8 cellular contexts compared by ENCODE assay signal in genomic region chr1:152459596-152460528, GRCh38. TPM values are rescaled to one million over a fixed set of nuclear protein-coding genes. Genes with fewer than 3 reads are reported as not detected.
DNase-seq lines count a peak whose midpoint lies in the region; ATAC-seq and TF ChIP-seq lines count a peak whose summit lies in the region.

No MANE protein-coding gene starts in this region.

- no peak overlapping the region for H3K27ac ChIP-seq in 22Rv1
- no peak overlapping the region for H3K27ac ChIP-seq in colonic mucosa
- no peak overlapping the region for H3K27ac ChIP-seq in mesendoderm (ENCODE audit: low read depth, low read length)

- intact Hi-C loops in colonic mucosa (cut with DNase I) = loop anchor here (5.0 kb wide), 2 partner anchors 273 to 408 kb away; no protein-coding TSS in a partner anchor

- no peak overlapping the region for H3K4me2 ChIP-seq in mesendoderm (ENCODE audit: low read length)

- H2BK15ac ChIP-seq in mesendoderm (replicated peaks; ENCODE audit: low read depth) = no peak overlapping the region

- H4K5ac ChIP-seq in mesendoderm (ENCODE audit: low read length) = no peak overlapping the region

- H3K56ac ChIP-seq in mesendoderm (ENCODE audit: low read length) = no peak overlapping the region

- H3K9ac ChIP-seq in colonic mucosa (ENCODE audit: low read depth in 2 of 2, low read length in 2 of 2) = no peak overlapping the region
- H3K9ac ChIP-seq in mesendoderm (ENCODE audit: low read length) = no peak overlapping the region

- H4K8ac ChIP-seq in mesendoderm (ENCODE audit: low read depth, low read length) = no peak overlapping the region

- H3K18ac ChIP-seq in mesendoderm (ENCODE audit: low read length) = no peak overlapping the region

- H3K27me3 ChIP-seq in colonic mucosa (no peaks in the 10 kb centered on the region), mesendoderm (ENCODE audit: insufficient read depth, low read length, poor library complexity) (no peaks in the 10 kb centered on the region)

- no peak overlapping the region for H2AK5ac ChIP-seq in mesendoderm (ENCODE audit: low read length)

- H3K4me3 ChIP-seq in colonic mucosa = no peak overlapping the region
- H3K4me3 ChIP-seq in mesendoderm (ENCODE audit: low read length) = no peak overlapping the region

- peak; percentile 73 for DNase-seq in GM10266 (ENCODE audit: extremely low spot score)
- peak; percentile 32 for DNase-seq in NCI-H1105 (lab: John Stamatoyannopoulos, UW)
- DNase-seq in activated CD4-positive, alpha-beta T cell treated with anti-CD3 and anti-CD28 coated beads for 1 hour = peak; percentile 58
- DNase-seq in colonic mucosa = peak; percentile 69
- DNase-seq in mesendoderm = peak; percentile 64
- DNase-seq in stimulated activated CD8-positive, alpha-beta memory T cell treated with anti-CD3 and anti-CD28 coated beads, Interleukin-4, amount 100 ng/mL, for 1 hour (ENCODE audit: low read depth in 2 of 2, low spot score in 1 of 2) = peak; percentile 50 to 59

- ATAC-seq in HG02588 (IDR thresholded peaks at IDR 0.05; ENCODE audit: unreplicated experiment) = peak; percentile 92

- no peak overlapping the region for H3K23ac ChIP-seq in mesendoderm (ENCODE audit: low read length)

- H3K79me1 ChIP-seq in mesendoderm (ENCODE audit: low read length) = no peaks in the 10 kb centered on the region

- H2BK120ac ChIP-seq in mesendoderm (ENCODE audit: low read depth, low read length) = no peak overlapping the region

- peak; percentile 100 for TF ChIP-seq CTCF in 22Rv1 (IDR thresholded peaks at IDR 0.05)
- TF ChIP-seq CTCF in GM10266 (IDR thresholded peaks at IDR 0.05; ENCODE audit: control insufficient read depth, insufficient read depth, low read depth, missing control alignments) = peak; percentile 76
- TF ChIP-seq CTCF in colonic mucosa (IDR thresholded peaks at IDR 0.05) = peak; percentile 69

- no peaks in the 10 kb centered on the region for H3K4me1 ChIP-seq in colonic mucosa
- H3K4me1 ChIP-seq in mesendoderm (ENCODE audit: control insufficient read depth, low read depth, low read length) = no peaks in the 10 kb centered on the region

- no peak overlapping the region for H2BK5ac ChIP-seq in mesendoderm (ENCODE audit: low read length)

- H3K36me3 ChIP-seq in colonic mucosa (no peaks in the 10 kb centered on the region), mesendoderm (ENCODE audit: control insufficient read depth, insufficient read depth, low read length) (no peaks in the 10 kb centered on the region)

- WGBS in mesendoderm (ENCODE audit: extremely low coverage, insufficient coverage, low lambda C conversion rate) = no CpG with 5 or more reads among the region's 8 CpGs

- H3K79me2 ChIP-seq in mesendoderm (ENCODE audit: control insufficient read depth, insufficient read depth, low read length) = no peaks in the 10 kb centered on the region

- no peak overlapping the region for H3K4ac ChIP-seq in mesendoderm (ENCODE audit: low read depth, low read length)

- H3K9me3 ChIP-seq in colonic mucosa = no peaks in the 10 kb centered on the region

RNA-seq across cellular contexts. Expression of gene CRNN, which starts 45.8 kb away (rescaled TPM):
- not detected for total RNA-seq in colonic mucosa
- not detected for polyA plus RNA-seq in mesendoderm (2013, experiment 1 of 2)
- polyA plus RNA-seq in mesendoderm (2013, experiment 2 of 2) = not detected

RNA-seq across cellular contexts. Expression of gene LCE5A, which starts 50.7 kb away (rescaled TPM):
- not detected for total RNA-seq in colonic mucosa
- not detected for polyA plus RNA-seq in mesendoderm (2013, experiment 1 of 2)
- not detected for polyA plus RNA-seq in mesendoderm (2013, experiment 2 of 2)

RNA-seq across cellular contexts. Expression of gene CRCT1, which starts 54.4 kb away (rescaled TPM):
- total RNA-seq in colonic mucosa = not detected
- not detected for polyA plus RNA-seq in mesendoderm (2013, experiment 1 of 2)
- polyA plus RNA-seq in mesendoderm (2013, experiment 2 of 2) = not detected
